ENCODE assay signal across 9 cellular contexts in genomic region chr17:9022553-9023388, GRCh38. TPM values are rescaled to one million over a fixed set of nuclear protein-coding genes. Genes with fewer than 3 reads are reported as not detected.
DNase-seq lines count a peak whose midpoint lies in the region; ATAC-seq, FAIRE-seq and TF ChIP-seq lines count a peak whose summit lies in the region.
"Had no signal": no experiment of that assay in that cellular context is flagged by ENCODE, and none has a peak within 500 bp of the region (broad histone marks: within the 10 kb centered on the region; RNA-seq: fewer than 3 reads in every experiment).

No MANE protein-coding gene starts in this region.

- peaks cover 3% of the 10 kb centered on the region for H3K36me3 Mint-ChIP-seq in central memory CD8-positive, alpha-beta T cell (ENCODE audit: insufficient read depth)
- H3K36me3 Mint-ChIP-seq in memory B cell (no peaks in the 10 kb centered on the region), type B pancreatic cell (peaks cover 6% of the 10 kb centered on the region)

- no peak overlapping the region for H3K27ac Mint-ChIP-seq in central memory CD8-positive, alpha-beta T cell (ENCODE audit: low read depth)
- H3K27ac Mint-ChIP-seq in memory B cell = peak overlapping the region; percentile 46
- H3K27ac Mint-ChIP-seq in type B pancreatic cell = peak overlapping the region; percentile 84

- FAIRE-seq in HTR-8/SVneo (lab: Jason Lieb, UNC) = no peak

- no peak for ATAC-seq in central memory CD8-positive, alpha-beta T cell (replicated peaks; ENCODE audit: extremely low read depth, poor library complexity, severe bottlenecking)
- no peak for ATAC-seq in memory B cell (ENCODE audit: low read depth)
- ATAC-seq in HG03097 (IDR thresholded peaks at IDR 0.05; ENCODE audit: low FRiP score, unreplicated experiment) = no peak

- H3K27me3 Mint-ChIP-seq in central memory CD8-positive, alpha-beta T cell = peaks cover 71% of the 10 kb centered on the region
- H3K27me3 Mint-ChIP-seq in memory B cell (peaks cover 20% of the 10 kb centered on the region), type B pancreatic cell (peaks cover 68% of the 10 kb centered on the region)

- peak; percentile 33 for DNase-seq in activated T-cell treated with anti-CD3 and anti-CD28 coated beads, Interleukin-2, amount 50 U/mL, for 1 hour
- no peak for DNase-seq in activated T-cell treated with anti-CD3 and anti-CD28 coated beads for 4 hours
- no peak for DNase-seq in central memory CD8-positive, alpha-beta T cell (ENCODE audit: low spot score in 2 of 2)
- no peak for DNase-seq in memory B cell (ENCODE audit: low spot score in 2 of 2)
- no peak for DNase-seq in type B pancreatic cell (ENCODE audit: extremely low spot score, unreplicated experiment)
- no peak for DNase-seq in NCI-H510A treated with DMSO at 0.1 percent for 48 hours (lab: John Stamatoyannopoulos, UW)
- DNase-seq in HTR-8/SVneo (ENCODE audit: insufficient read length, low spot score) = no peak

- TF ChIP-seq CTCF in type B pancreatic cell (conservative IDR thresholded peaks at IDR 0.05) = no peak

- H3K9me3 Mint-ChIP-seq in central memory CD8-positive, alpha-beta T cell = no peaks in the 10 kb centered on the region
- H3K9me3 Mint-ChIP-seq in memory B cell (no peaks in the 10 kb centered on the region), type B pancreatic cell (no peaks in the 10 kb centered on the region)

- H3K4me1 Mint-ChIP-seq in central memory CD8-positive, alpha-beta T cell = peaks cover 5% of the 10 kb centered on the region
- H3K4me1 Mint-ChIP-seq in memory B cell (peaks cover 7% of the 10 kb centered on the region), type B pancreatic cell (ENCODE audit: unreplicated experiment) (peaks cover 19% of the 10 kb centered on the region)

- peak overlapping the region; percentile 84 for H3K4me3 Mint-ChIP-seq in central memory CD8-positive, alpha-beta T cell
- H3K4me3 Mint-ChIP-seq in memory B cell (peak overlapping the region; percentile 84), type B pancreatic cell (peak overlapping the region; percentile 95)

RNA-seq across cellular contexts. Expression of gene NTN1, which starts 1.5 kb away (rescaled TPM):
- total RNA-seq in type B pancreatic cell (ENCODE audit: low replicate concordance) = 10.7 and 17.4 TPM in 2 replicates

RNA-seq across cellular contexts. Expression of gene PIK3R5, which starts 57.3 kb away (rescaled TPM):
- 0.29 TPM in 2 replicates for total RNA-seq in type B pancreatic cell (ENCODE audit: low replicate concordance)
- total RNA-seq: Daoy had no signal
